In genomic region chr7:148856035-148856881, GRCh38 we compare ENCODE assay signal across 7 cellular contexts. TPM values are rescaled to one million over a fixed set of nuclear protein-coding genes. Genes with fewer than 3 reads are reported as not detected.
DNase-seq lines count a peak whose midpoint lies in the region; ATAC-seq and TF ChIP-seq lines count a peak whose summit lies in the region.

No MANE protein-coding gene starts in this region.

- WGBS in heart right ventricle, 2 donors: 65 to 69% methylated on average over 6 of the region's 6 CpGs

- peak in 2 of 8 donors; percentile 53 to 61 for ATAC-seq in heart right ventricle

- H3K4me1 ChIP-seq in heart right ventricle: peaks cover 0 to 9% (median 0%) of the 10 kb centered on the region in 9 donors

- H3K27ac ChIP-seq in heart right ventricle: no peak overlapping the region

- intact Hi-C loops in heart right ventricle (cut with DNase I): loop anchor here in 4 of 10 donors (2.0 to 10.0 kb wide), 4 partner anchors 106 to 271 kb away; no protein-coding TSS in a partner anchor

- DNase-seq in GM12865 (ENCODE audit: low read depth) (peak; percentile 72), H7 (peak; percentile 35), NCI-H526 (lab: John Stamatoyannopoulos, UW) (peak; percentile 59 to 80), heart right ventricle (peak in 1 of 2 donors; percentile 29), NCI-H2196 (lab: John Stamatoyannopoulos, UW; ENCODE audit: unreplicated experiment) (no peak)
- DNase-seq in activated effector memory CD4-positive, alpha-beta T cell treated with anti-CD3 and anti-CD28 coated beads, Interleukin-2, amount 50 U/mL, for 16 hours: peak; percentile 76
- peak; percentile 4 to 15 for DNase-seq in stimulated activated CD4-positive, alpha-beta T cell treated with anti-CD3 and anti-CD28 coated beads, Interleukin-12 subunit alpha, Interleukin-12 subunit beta, amount 100 ng/mL, for 24 hours (ENCODE audit: low read depth in 2 of 2)

- H3K36me3 ChIP-seq in H7 (replicated peaks; ENCODE audit: control insufficient read depth, insufficient read depth, low read length) (no peaks in the 10 kb centered on the region), heart right ventricle (no peaks in the 10 kb centered on the region)

- TF ChIP-seq CTCF in GM12865 (IDR thresholded peaks at IDR 0.05; ENCODE audit: insufficient read depth, low read depth, low read length, missing control alignments) (peak; percentile 59), heart right ventricle (IDR thresholded peaks at IDR 0.05) (peak; percentile 41 to 74 (median 65))

- H3K4me3 ChIP-seq in GM12865 (ENCODE audit: low read depth, low read length): no peak overlapping the region
- H3K4me3 ChIP-seq in H7 (ENCODE audit: insufficient read depth, low read depth, low read length): no peak overlapping the region
- no peak overlapping the region for H3K4me3 ChIP-seq in heart right ventricle

- H3K27me3 ChIP-seq in H7 (ENCODE audit: control insufficient read depth, insufficient read depth, low read length) (no peaks in the 10 kb centered on the region), heart right ventricle (no peaks in the 10 kb centered on the region)

- H3K9me3 ChIP-seq in heart right ventricle: no peaks in the 10 kb centered on the region

RNA-seq across cellular contexts. Expression of gene EZH2, which starts 27.8 kb away (rescaled TPM):
- total RNA-seq in H7 (2014; rRNA removed; shearing (Covaris generic)): 18.4 and 19.2 TPM in 2 replicates
- 1 to 10 TPM in 7 of 10 donors, under 1 TPM in 3; 0.53 to 4.6 (median 1.3) TPM for total RNA-seq in heart right ventricle
- 1 to 10 TPM; 1.3 to 2.0 TPM for polyA plus RNA-seq in heart right ventricle
